Comparison of ENCODE assay signal across 21 cellular contexts in the genomic region with DNA sequence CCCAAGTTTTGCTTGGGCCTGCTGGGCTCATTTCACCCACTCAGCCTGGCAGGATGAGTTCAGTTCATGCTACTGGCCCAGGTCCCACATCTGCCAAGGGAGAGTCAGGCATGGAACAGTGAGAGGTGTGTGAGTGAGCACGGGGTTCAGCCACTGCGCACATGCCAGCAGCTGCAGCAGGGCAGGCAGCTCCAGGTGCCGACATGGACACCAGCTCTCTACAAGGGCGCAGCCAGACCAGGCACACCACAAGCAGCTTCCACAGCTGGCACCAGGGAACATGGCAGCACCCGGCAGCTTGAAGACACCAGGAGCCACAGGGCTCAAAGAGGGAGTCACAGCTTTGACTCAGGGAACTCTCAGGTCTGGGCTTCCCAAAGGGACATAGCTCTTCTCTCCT.
"Had no signal": no experiment of that assay in that cellular context is flagged by ENCODE, and none has a peak within 500 bp of the region (broad histone marks: within the 10 kb centered on the region; RNA-seq: fewer than 3 reads in every experiment).

No MANE protein-coding gene starts in this region.

- H3K4me3 ChIP-seq: MG63, SJCRH30 had no signal

- H3K27ac ChIP-seq: SJCRH30 had no signal

- H3K9me3 ChIP-seq: MG63, SJCRH30 had no signal

- DNase-seq: IMR-90, Karpas-422, KG1, MG63, NCI-H1092 treated with DMSO at 0.1 percent for 48 hours, NCI-H1436, NCI-H187, NCI-H2029, NCI-H2081 treated with DMSO at 0.1 percent for 48 hours, NCI-H2171, NCI-H226, NCI-H446, NCI-H510A, NCI-H524 treated with DMSO at 0.1 percent for 48 hours, NCI-H69, NCI-H774, RPMI8226, SHP77 treated with DMSO at 0.1 percent for 48 hours, SJCRH30 had no signal

- H3K27me3 ChIP-seq: MG63, SJCRH30 had no signal

- ATAC-seq: HepG2, SK-N-SH treated with all-trans-retinoic acid at 6 μM for 48 hours had no signal

- H3K36me3 ChIP-seq: MG63, SJCRH30 had no signal
